Comparison of ENCODE assay signal across 1 cellular context in the genomic region with DNA sequence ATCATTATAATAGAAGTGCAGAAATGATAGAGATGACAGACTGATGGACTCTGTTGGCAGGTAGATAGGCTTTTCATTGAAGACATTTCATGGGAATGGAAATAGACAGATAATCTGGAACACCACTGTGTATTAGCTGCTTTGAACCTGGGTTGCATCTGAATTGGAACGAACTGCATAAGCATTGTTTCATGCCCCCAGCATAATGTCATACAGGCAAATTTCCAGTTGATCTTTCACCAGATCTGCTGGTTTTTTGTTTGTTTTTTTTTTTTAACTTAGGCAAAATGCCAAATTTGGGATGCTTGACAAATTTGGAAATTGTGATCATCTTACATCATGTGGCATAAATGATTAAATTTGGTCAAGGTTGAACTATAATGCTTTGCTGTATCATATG.
A peak's percentile ranks its signal among the peaks of the same experiment; 100 is the strongest.
TF ChIP-seq lines count a peak whose summit lies in the region.

No MANE protein-coding gene starts in this region.

TF ChIP-seq in liver, 16 proteins besides CTCF, POLR2A, EP300 and RAD21 (continued from another document):
- TF ChIP-seq TAF1 (conservative IDR thresholded peaks at IDR 0.05) (no peak), FOXA1 (IDR thresholded peaks at IDR 0.05) (no peak), YY1 (IDR thresholded peaks at IDR 0.05) (no peak), FOXA2 (IDR thresholded peaks at IDR 0.05) (peak; percentile 32), NR2F2 (IDR thresholded peaks at IDR 0.05) (no peak), HNF4A (conservative IDR thresholded peaks at IDR 0.05) (peak; percentile 73 to 85), JUND (IDR thresholded peaks at IDR 0.05) (peak; percentile 44 to 55)
- TF ChIP-seq, protein P1, sequence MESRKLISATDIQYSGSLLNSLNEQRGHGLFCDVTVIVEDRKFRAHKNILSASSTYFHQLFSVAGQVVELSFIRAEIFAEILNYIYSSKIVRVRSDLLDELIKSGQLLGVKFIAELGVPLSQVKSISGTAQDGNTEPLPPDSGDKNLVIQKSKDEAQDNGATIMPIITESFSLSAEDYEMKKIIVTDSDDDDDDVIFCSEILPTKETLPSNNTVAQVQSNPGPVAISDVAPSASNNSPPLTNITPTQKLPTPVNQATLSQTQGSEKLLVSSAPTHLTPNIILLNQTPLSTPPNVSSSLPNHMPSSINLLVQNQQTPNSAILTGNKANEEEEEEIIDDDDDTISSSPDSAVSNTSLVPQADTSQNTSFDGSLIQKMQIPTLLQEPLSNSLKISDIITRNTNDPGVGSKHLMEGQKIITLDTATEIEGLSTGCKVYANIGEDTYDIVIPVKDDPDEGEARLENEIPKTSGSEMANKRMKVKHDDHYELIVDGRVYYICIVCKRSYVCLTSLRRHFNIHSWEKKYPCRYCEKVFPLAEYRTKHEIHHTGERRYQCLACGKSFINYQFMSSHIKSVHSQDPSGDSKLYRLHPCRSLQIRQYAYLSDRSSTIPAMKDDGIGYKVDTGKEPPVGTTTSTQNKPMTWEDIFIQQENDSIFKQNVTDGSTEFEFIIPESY (IDR thresholded peaks at IDR 0.05) = no peak
- TF ChIP-seq, protein P2, sequence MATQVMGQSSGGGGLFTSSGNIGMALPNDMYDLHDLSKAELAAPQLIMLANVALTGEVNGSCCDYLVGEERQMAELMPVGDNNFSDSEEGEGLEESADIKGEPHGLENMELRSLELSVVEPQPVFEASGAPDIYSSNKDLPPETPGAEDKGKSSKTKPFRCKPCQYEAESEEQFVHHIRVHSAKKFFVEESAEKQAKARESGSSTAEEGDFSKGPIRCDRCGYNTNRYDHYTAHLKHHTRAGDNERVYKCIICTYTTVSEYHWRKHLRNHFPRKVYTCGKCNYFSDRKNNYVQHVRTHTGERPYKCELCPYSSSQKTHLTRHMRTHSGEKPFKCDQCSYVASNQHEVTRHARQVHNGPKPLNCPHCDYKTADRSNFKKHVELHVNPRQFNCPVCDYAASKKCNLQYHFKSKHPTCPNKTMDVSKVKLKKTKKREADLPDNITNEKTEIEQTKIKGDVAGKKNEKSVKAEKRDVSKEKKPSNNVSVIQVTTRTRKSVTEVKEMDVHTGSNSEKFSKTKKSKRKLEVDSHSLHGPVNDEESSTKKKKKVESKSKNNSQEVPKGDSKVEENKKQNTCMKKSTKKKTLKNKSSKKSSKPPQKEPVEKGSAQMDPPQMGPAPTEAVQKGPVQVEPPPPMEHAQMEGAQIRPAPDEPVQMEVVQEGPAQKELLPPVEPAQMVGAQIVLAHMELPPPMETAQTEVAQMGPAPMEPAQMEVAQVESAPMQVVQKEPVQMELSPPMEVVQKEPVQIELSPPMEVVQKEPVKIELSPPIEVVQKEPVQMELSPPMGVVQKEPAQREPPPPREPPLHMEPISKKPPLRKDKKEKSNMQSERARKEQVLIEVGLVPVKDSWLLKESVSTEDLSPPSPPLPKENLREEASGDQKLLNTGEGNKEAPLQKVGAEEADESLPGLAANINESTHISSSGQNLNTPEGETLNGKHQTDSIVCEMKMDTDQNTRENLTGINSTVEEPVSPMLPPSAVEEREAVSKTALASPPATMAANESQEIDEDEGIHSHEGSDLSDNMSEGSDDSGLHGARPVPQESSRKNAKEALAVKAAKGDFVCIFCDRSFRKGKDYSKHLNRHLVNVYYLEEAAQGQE (IDR thresholded peaks at IDR 0.05) = no peak
